Comparison of ENCODE assay signal across 25 cellular contexts in genomic region chr3:114226313-114226712, GRCh38. TPM values are rescaled to one million over a fixed set of nuclear protein-coding genes. Genes with fewer than 3 reads are reported as not detected.
A peak's percentile ranks its signal among the peaks of the same experiment; 100 is the strongest.
DNase-seq lines count a peak whose midpoint lies in the region; ATAC-seq and TF ChIP-seq lines count a peak whose summit lies in the region.
"Had no signal": no experiment of that assay in that cellular context is flagged by ENCODE, and none has a peak within 500 bp of the region (broad histone marks: within the 10 kb centered on the region; RNA-seq: fewer than 3 reads in every experiment).

No MANE protein-coding gene starts in this region.

- ATAC-seq in activated naive CD4-positive, alpha-beta T cell treated with anti-CD3 and anti-CD28 coated beads, Interleukin-2, amount 50 U/mL, for 72 hours = no peak
- no peak for ATAC-seq in natural killer cell treated with Interleukin-12 subunit alpha and Interleukin-12 subunit beta and Interleukin-15 and Interleukin-18, amount 100 ng/mL, for 72 hours
- ATAC-seq: K562, left lobe of liver had no signal

- H3K9ac ChIP-seq in OCI-LY1 (ENCODE audit: low read length) = no peak overlapping the region
- H3K9ac ChIP-seq: neural progenitor cell had no signal

- H3K9me3 ChIP-seq in OCI-LY1 (ENCODE audit: low read length) = peaks cover 12% of the 10 kb centered on the region
- H3K9me3 ChIP-seq: SJCRH30 had no signal

- no peaks in the 10 kb centered on the region for H3F3A ChIP-seq in OCI-LY1 (ENCODE audit: insufficient read depth, low read length)

- H3K27me3 Mint-ChIP-seq in activated CD4-positive, alpha-beta T cell treated with anti-CD3 and anti-CD28 coated beads, Interleukin-2, amount 10 ng/mL, durations not matched to agents 24 days and 14 days = no peaks in the 10 kb centered on the region
- H3K27me3 Mint-ChIP-seq in natural killer cell treated with Interleukin-12 subunit alpha and Interleukin-12 subunit beta and Interleukin-15 and Interleukin-18, amount 100 ng/mL, for 72 hours = no peaks in the 10 kb centered on the region

- H3K4me3 ChIP-seq in OCI-LY1 (ENCODE audit: low read depth, low read length, poor library complexity, severe bottlenecking) = no peak overlapping the region
- H3K4me3 ChIP-seq: HAP-1, K562, neural progenitor cell, SJCRH30, upper lobe of left lung had no signal

- H3K4me1 ChIP-seq in OCI-LY1 (ENCODE audit: insufficient read depth, low read length, severe bottlenecking) = peaks cover 23% of the 10 kb centered on the region
- H3K4me1 ChIP-seq: HAP-1, neural progenitor cell, SJCRH30, upper lobe of left lung had no signal

- H4K20me1 ChIP-seq in OCI-LY1 (ENCODE audit: insufficient read depth, low read length) = no peaks in the 10 kb centered on the region

- no peaks in the 10 kb centered on the region for H3K9me2 ChIP-seq in OCI-LY1 (ENCODE audit: low read depth, low read length)

- H2AFZ ChIP-seq in OCI-LY1 (ENCODE audit: low read length) = peak overlapping the region; percentile 19; the same call in 1 of the 2 replicates
- H2AFZ ChIP-seq: neural progenitor cell had no signal

- peak overlapping the region; percentile 4; the same call in 1 of the 2 replicates for H3K4me2 ChIP-seq in OCI-LY1 (ENCODE audit: low read length)
- H3K4me2 ChIP-seq: neural progenitor cell had no signal

- H3K4me1 Mint-ChIP-seq in activated CD4-positive, alpha-beta T cell treated with anti-CD3 and anti-CD28 coated beads, Interleukin-2, amount 10 ng/mL, durations not matched to agents 24 days and 14 days = peaks cover 39% of the 10 kb centered on the region
- H3K4me1 Mint-ChIP-seq in natural killer cell treated with Interleukin-12 subunit alpha and Interleukin-12 subunit beta and Interleukin-15 and Interleukin-18, amount 100 ng/mL, for 72 hours (ENCODE audit: low read depth in 2 of 2) = peaks cover 63% of the 10 kb centered on the region in 2 donors
- H3K4me1 Mint-ChIP-seq: neural progenitor cell had no signal

- no peaks in the 10 kb centered on the region for H3K79me2 ChIP-seq in OCI-LY1 (ENCODE audit: insufficient read depth, low read length)

- no peak overlapping the region for H3K27ac ChIP-seq in OCI-LY1 (ENCODE audit: low read depth, low read length, poor library complexity, severe bottlenecking)
- H3K27ac ChIP-seq: brain microvascular endothelial cell, neural progenitor cell, SJCRH30 had no signal

- intact Hi-C loops in activated CD4-positive, alpha-beta T cell treated with anti-CD3 and anti-CD28 coated beads, Interleukin-2, amount 10 ng/mL, durations not matched to agents 24 days and 14 days (cut with micrococcal nuclease) = loop anchor here (10.0 kb wide), 1 partner anchor 1558 kb away; no protein-coding TSS in a partner anchor

- H3K36me3 ChIP-seq in OCI-LY1 (ENCODE audit: insufficient read depth, low read length) = peaks cover 18% of the 10 kb centered on the region; the same call in 1 of the 2 replicates
- H3K36me3 ChIP-seq: brain microvascular endothelial cell, HAP-1, neural progenitor cell, SJCRH30, upper lobe of left lung had no signal

- DNase-seq in activated CD4-positive, alpha-beta T cell treated with anti-CD3 and anti-CD28 coated beads, Interleukin-2, amount 10 ng/mL, durations not matched to agents 24 days and 14 days = no peak
- no peak for DNase-seq in activated CD4-positive, alpha-beta T cell treated with anti-CD3 and anti-CD28 coated beads for 1 hour
- DNase-seq in activated naive CD4-positive, alpha-beta T cell treated with anti-CD3 and anti-CD28 coated beads, Interleukin-2, amount 50 U/mL, for 72 hours (ENCODE audit: low spot score in 2 of 2) = no peak
- DNase-seq in natural killer cell treated with Interleukin-12 subunit alpha and Interleukin-12 subunit beta and Interleukin-15 and Interleukin-18, amount 100 ng/mL, for 72 hours (ENCODE audit: low spot score) = no peak
- DNase-seq in HPDE6-E6E7 (ENCODE audit: extremely low spot score) (no peak), SW480 (ENCODE audit: low spot score) (no peak), hepatic stellate cell (ENCODE audit: low spot score) (no peak)
- DNase-seq: brain microvascular endothelial cell; Calu3; midbrain; NCI-H1694; NCI-H2227 treated with DMSO at 0.1 percent for 48 hours; NCI-H748 treated with DMSO at 0.1 percent for 48 hours; SJCRH30; stimulated activated CD4-positive, alpha-beta T cell treated with anti-CD3 and anti-CD28 coated beads, Interleukin-2, amount 100 ng/mL, for 24 hours; upper lobe of left lung had no signal

- H3K4me3 Mint-ChIP-seq in activated CD4-positive, alpha-beta T cell treated with anti-CD3 and anti-CD28 coated beads, Interleukin-2, amount 10 ng/mL, durations not matched to agents 24 days and 14 days = peak overlapping the region; percentile 63
- peak overlapping the region; percentile 83 for H3K4me3 Mint-ChIP-seq in natural killer cell treated with Interleukin-12 subunit alpha and Interleukin-12 subunit beta and Interleukin-15 and Interleukin-18, amount 100 ng/mL, for 72 hours
- H3K4me3 Mint-ChIP-seq: neural progenitor cell had no signal

- peaks cover 28% of the 10 kb centered on the region for H3K36me3 Mint-ChIP-seq in activated CD4-positive, alpha-beta T cell treated with anti-CD3 and anti-CD28 coated beads, Interleukin-2, amount 10 ng/mL, durations not matched to agents 24 days and 14 days (ENCODE audit: low read depth)
- H3K36me3 Mint-ChIP-seq in activated naive CD4-positive, alpha-beta T cell treated with anti-CD3 and anti-CD28 coated beads, Interleukin-2, amount 50 U/mL, for 72 hours = peaks cover 39 to 43% of the 10 kb centered on the region in 2 donors
- H3K36me3 Mint-ChIP-seq in natural killer cell treated with Interleukin-12 subunit alpha and Interleukin-12 subunit beta and Interleukin-15 and Interleukin-18, amount 100 ng/mL, for 72 hours = peaks cover 33% of the 10 kb centered on the region
- H3K36me3 Mint-ChIP-seq: neural progenitor cell had no signal

- peak overlapping the region; percentile 91 for H3K27ac Mint-ChIP-seq in activated CD4-positive, alpha-beta T cell treated with anti-CD3 and anti-CD28 coated beads, Interleukin-2, amount 10 ng/mL, durations not matched to agents 24 days and 14 days
- H3K27ac Mint-ChIP-seq in activated naive CD4-positive, alpha-beta T cell treated with anti-CD3 and anti-CD28 coated beads, Interleukin-2, amount 50 U/mL, for 72 hours = peak overlapping the region; percentile 73 to 93
- H3K27ac Mint-ChIP-seq in natural killer cell treated with Interleukin-12 subunit alpha and Interleukin-12 subunit beta and Interleukin-15 and Interleukin-18, amount 100 ng/mL, for 72 hours = peak overlapping the region; percentile 97 to 99
- H3K27ac Mint-ChIP-seq: neural progenitor cell had no signal

- peaks cover 12% of the 10 kb centered on the region for H3K9me3 Mint-ChIP-seq in activated CD4-positive, alpha-beta T cell treated with anti-CD3 and anti-CD28 coated beads, Interleukin-2, amount 10 ng/mL, durations not matched to agents 24 days and 14 days
- H3K9me3 Mint-ChIP-seq in activated naive CD4-positive, alpha-beta T cell treated with anti-CD3 and anti-CD28 coated beads, Interleukin-2, amount 50 U/mL, for 72 hours = peaks cover 15 to 21% of the 10 kb centered on the region in 2 donors
- peaks cover 13% of the 10 kb centered on the region for H3K9me3 Mint-ChIP-seq in natural killer cell treated with Interleukin-12 subunit alpha and Interleukin-12 subunit beta and Interleukin-15 and Interleukin-18, amount 100 ng/mL, for 72 hours

- H3K27me3 ChIP-seq in OCI-LY1 (ENCODE audit: insufficient read depth, low read length) = no peaks in the 10 kb centered on the region
- H3K27me3 ChIP-seq: brain microvascular endothelial cell, neural progenitor cell, SJCRH30, upper lobe of left lung had no signal

- no peak for TF ChIP-seq CTCF in OCI-LY1 (IDR thresholded peaks at IDR 0.05; ENCODE audit: low read length)

RNA-seq across cellular contexts. Expression of gene ZNF80, which starts 11.1 kb away (rescaled TPM):
- 0.19 and 0.21 TPM in 2 replicates for total RNA-seq in activated CD4-positive, alpha-beta T cell treated with anti-CD3 and anti-CD28 coated beads, Interleukin-2, amount 10 ng/mL, durations not matched to agents 24 days and 14 days
- total RNA-seq in activated naive CD4-positive, alpha-beta T cell treated with anti-CD3 and anti-CD28 coated beads, Interleukin-2, amount 50 U/mL, for 72 hours = under 1 TPM; 0.53 to 0.71 TPM
- under 1 TPM in 1 of 2 donors, not detected in 1; 0.40 TPM for total RNA-seq in natural killer cell treated with Interleukin-12 subunit alpha and Interleukin-12 subunit beta and Interleukin-15 and Interleukin-18, amount 100 ng/mL, for 72 hours
- total RNA-seq: A172, Calu3, fibroblast of lung, left lobe of liver, pulmonary artery endothelial cell, skeletal muscle tissue had no signal

RNA-seq across cellular contexts. Expression of gene DRD3, which starts 47.5 kb away (rescaled TPM):
- not detected in 2 replicates for total RNA-seq in activated CD4-positive, alpha-beta T cell treated with anti-CD3 and anti-CD28 coated beads, Interleukin-2, amount 10 ng/mL, durations not matched to agents 24 days and 14 days
- total RNA-seq in activated naive CD4-positive, alpha-beta T cell treated with anti-CD3 and anti-CD28 coated beads, Interleukin-2, amount 50 U/mL, for 72 hours = not detected
- total RNA-seq in natural killer cell treated with Interleukin-12 subunit alpha and Interleukin-12 subunit beta and Interleukin-15 and Interleukin-18, amount 100 ng/mL, for 72 hours = not detected
- total RNA-seq: A172, Calu3, fibroblast of lung, K562, left lobe of liver, pulmonary artery endothelial cell, SJCRH30, skeletal muscle tissue, upper lobe of left lung had no signal
